1 cellular context compared by ENCODE assay signal in genomic region chr13:48235100-48235813, GRCh38.
TF ChIP-seq lines count a peak whose summit lies in the region.

No MANE protein-coding gene starts in this region.

TF ChIP-seq in A549, 52 proteins besides CTCF, POLR2A, EP300 and RAD21 (continued from another document):
- no peak for TF ChIP-seq JUNB (IDR thresholded peaks at IDR 0.05)
- no peak for TF ChIP-seq TP53 (CRISPR knock-in tag; IDR thresholded peaks at IDR 0.05)
